ENCODE assay signal across 31 cellular contexts in genomic region chr3:183500349-183500748, GRCh38. TPM values are rescaled to one million over a fixed set of nuclear protein-coding genes. Genes with fewer than 3 reads are reported as not detected.
DNase-seq lines count a peak whose midpoint lies in the region; ATAC-seq, FAIRE-seq and TF ChIP-seq lines count a peak whose summit lies in the region.
"Had no signal": no experiment of that assay in that cellular context is flagged by ENCODE, and none has a peak within 500 bp of the region (broad histone marks: within the 10 kb centered on the region; RNA-seq: fewer than 3 reads in every experiment).

No MANE protein-coding gene starts in this region.

- peaks cover 0 to 3% (median 1%) of the 10 kb centered on the region in 8 donors for H3K9me3 Mint-ChIP-seq in CD4-positive, alpha-beta memory T cell

- peaks cover 23% of the 10 kb centered on the region for H3K36me3 ChIP-seq in CD4-positive, alpha-beta memory T cell (ENCODE audit: insufficient read depth, low read length)
- no peaks in the 10 kb centered on the region for H3K36me3 ChIP-seq in bronchial epithelial cell (ENCODE audit: control insufficient read depth, insufficient read depth, low read length)
- H3K36me3 ChIP-seq: colonic mucosa, esophagus muscularis mucosa, stomach, tibial artery had no signal

- peaks cover 0 to 16% (median 4%) of the 10 kb centered on the region in 4 donors for H3K4me1 Mint-ChIP-seq in CD4-positive, alpha-beta memory T cell

- peak; percentile 51 for DNase-seq in DMS153 (lab: John Stamatoyannopoulos, UW)
- no peak for DNase-seq in DMS153 treated with DMSO at 0.1 percent for 48 hours (lab: John Stamatoyannopoulos, UW; ENCODE audit: unreplicated experiment)
- DNase-seq in CD4-positive, alpha-beta memory T cell = no peak
- DNase-seq in NCI-H2107 treated with DMSO at 0.1 percent for 48 hours (lab: John Stamatoyannopoulos, UW; ENCODE audit: unreplicated experiment) = peak; percentile 96
- DNase-seq in bronchial epithelial cell (ENCODE audit: low read depth) = peak; percentile 17
- DNase-seq in NCI-H524 treated with DMSO at 0.1 percent for 48 hours (lab: John Stamatoyannopoulos, UW) = no peak
- DNase-seq: activated CD4-positive, alpha-beta T cell treated with anti-CD3 and anti-CD28 coated beads, Interleukin-2, amount 50 U/mL, for 4 hours; amygdala; CD8-positive, alpha-beta memory T cell; colonic mucosa; DMS79; effector memory CD4-positive, alpha-beta T cell; foreskin melanocyte; GF-D8; left cardiac atrium; MV-4-11; NCI-H774; OCI-M1; Right ventricle myocardium superior; stimulated activated CD8-positive, alpha-beta memory T cell treated with anti-CD3 and anti-CD28 coated beads, Interleukin-4, amount 100 ng/mL, for 48 hours; stomach; T1000; tibial artery had no signal

- FAIRE-seq in bronchial epithelial cell (lab: Jason Lieb, UNC) = no peak
- FAIRE-seq: GM18507 had no signal

- no peak overlapping the region for H3K4me3 ChIP-seq in CD4-positive, alpha-beta memory T cell (ENCODE audit: low read length in 2 of 2)
- no peak overlapping the region for H3K4me3 ChIP-seq in bronchial epithelial cell (ENCODE audit: low read depth, low read length)
- H3K4me3 ChIP-seq: colonic mucosa, esophagus muscularis mucosa, stomach, tibial artery had no signal

- no peaks in the 10 kb centered on the region for H3K27me3 Mint-ChIP-seq in CD4-positive, alpha-beta memory T cell

- H3K36me3 Mint-ChIP-seq in CD4-positive, alpha-beta memory T cell = peaks cover 70 to 81% of the 10 kb centered on the region in 2 donors

- ATAC-seq in GM18858 (IDR thresholded peaks at IDR 0.05; ENCODE audit: unreplicated experiment) = no peak
- ATAC-seq in esophagus mucosa = no peak
- ATAC-seq: left cardiac atrium had no signal

- POLR2A ChIA-PET in CD4-positive, alpha-beta memory T cell (lab: Charles Lee; ENCODE audit: partially characterized antibody) = no interaction called here

- no peak overlapping the region for H3K27ac ChIP-seq in CD4-positive, alpha-beta memory T cell (ENCODE audit: low read depth, low read length)
- H3K27ac ChIP-seq: 22Rv1, colonic mucosa, esophagus muscularis mucosa, stomach, tibial artery had no signal

- intact Hi-C loops in CD4-positive, alpha-beta memory T cell (cut with micrococcal nuclease) = no loop called here

- CTCF ChIA-PET in CD4-positive, alpha-beta memory T cell (lab: Charles Lee; ENCODE audit: partially characterized antibody) = no interaction called here

- no peak for TF ChIP-seq CTCF in bronchial epithelial cell (IDR thresholded peaks at IDR 0.05; ENCODE audit: insufficient read depth, low read length, severe bottlenecking)

- no peaks in the 10 kb centered on the region for H3K27me3 ChIP-seq in CD4-positive, alpha-beta memory T cell (ENCODE audit: insufficient read depth, low read length)
- no peaks in the 10 kb centered on the region for H3K27me3 ChIP-seq in bronchial epithelial cell (ENCODE audit: control insufficient read depth, insufficient read depth, low read length)
- H3K27me3 ChIP-seq: colonic mucosa, esophagus muscularis mucosa, stomach, tibial artery had no signal

- H3K4me3 Mint-ChIP-seq in CD4-positive, alpha-beta memory T cell = no peak overlapping the region
- H3K4me3 Mint-ChIP-seq: CD8-positive, alpha-beta memory T cell had no signal

- peak overlapping the region in 6 of 7 donors; percentile 30 to 78 (median 48) for H3K27ac Mint-ChIP-seq in CD4-positive, alpha-beta memory T cell

- no peaks in the 10 kb centered on the region for H3K4me1 ChIP-seq in CD4-positive, alpha-beta memory T cell (ENCODE audit: insufficient read depth, low read length)
- H3K4me1 ChIP-seq: colonic mucosa, esophagus muscularis mucosa, stomach, tibial artery had no signal

- no peaks in the 10 kb centered on the region for H3K9me3 ChIP-seq in CD4-positive, alpha-beta memory T cell (ENCODE audit: control insufficient read depth in 1 of 2, low read length in 2 of 2)
- H3K9me3 ChIP-seq: colonic mucosa had no signal

RNA-seq across cellular contexts. Expression of gene KLHL6, which starts 55.2 kb away (rescaled TPM):
- total RNA-seq in CD4-positive, alpha-beta memory T cell = 10 to 100 TPM; 55.9 to 56.1 TPM
- 10 to 100 TPM in 1 of 2 donors, 1 to 10 TPM in 1; 8.4 to 23.1 TPM for polyA plus RNA-seq in CD4-positive, alpha-beta memory T cell
- under 0.01 TPM in 2 replicates for total RNA-seq in bronchial epithelial cell
- total RNA-seq in esophagus mucosa = 0.76 TPM
- total RNA-seq: H4, HT-29, myocyte had no signal

Comparison
In these comparisons a context has a peak if more than half of its experiments do, and no peak if none do; other contexts are left out.
1. DNase-seq: peak in DMS153 (single experiment), NCI-H2107 treated with DMSO at 0.1 percent for 48 hours (single experiment) and bronchial epithelial cell (single experiment); none in DMS153 treated with DMSO at 0.1 percent for 48 hours (single experiment), CD4-positive, alpha-beta memory T cell (0 of 5) and NCI-H524 treated with DMSO at 0.1 percent for 48 hours (single experiment).
2. RNA of gene KLHL6, which starts 55.2 kb away (total RNA-seq): 55.9 to 56.1 TPM in CD4-positive, alpha-beta memory T cell; 0.76 TPM in esophagus mucosa (single experiment) and under 0.01 TPM in bronchial epithelial cell; every median in the first group is over 10 times any median in the second.